Comparison of ENCODE assay signal across 17 cellular contexts in genomic region chr11:121383726-121384125, GRCh38.
DNase-seq lines count a peak whose midpoint lies in the region; ATAC-seq and TF ChIP-seq lines count a peak whose summit lies in the region.
"Had no signal": no experiment of that assay in that cellular context is flagged by ENCODE, and none has a peak within 500 bp of the region (broad histone marks: within the 10 kb centered on the region; RNA-seq: fewer than 3 reads in every experiment).

No MANE protein-coding gene starts in this region.

- H3K9me3 Mint-ChIP-seq in effector memory CD8-positive, alpha-beta T cell = no peaks in the 10 kb centered on the region
- H3K9me3 Mint-ChIP-seq: CD4-positive, alpha-beta memory T cell; HFFc6 had no signal

- no peaks in the 10 kb centered on the region for H3K27me3 ChIP-seq in OCI-LY1 (ENCODE audit: insufficient read depth, low read length)
- H3K27me3 ChIP-seq in dorsolateral prefrontal cortex = no peaks in the 10 kb centered on the region
- H3K27me3 ChIP-seq in right cardiac atrium (ENCODE audit: control insufficient read depth, insufficient read depth) = no peaks in the 10 kb centered on the region
- H3K27me3 ChIP-seq: BE2C had no signal

- no peaks in the 10 kb centered on the region for H3K36me3 Mint-ChIP-seq in effector memory CD8-positive, alpha-beta T cell (ENCODE audit: insufficient read depth)
- H3K36me3 Mint-ChIP-seq: CD4-positive, alpha-beta memory T cell had no signal

- ATAC-seq in right cardiac atrium (peak; percentile 84 to 88), HG02973 (IDR thresholded peaks at IDR 0.05; ENCODE audit: unreplicated experiment) (no peak)
- ATAC-seq in effector memory CD8-positive, alpha-beta T cell (replicated peaks) = no peak
- ATAC-seq: K562 had no signal

- H3K9me2 ChIP-seq in OCI-LY1 (ENCODE audit: low read depth, low read length) = no peaks in the 10 kb centered on the region

- no peak overlapping the region for H3K27ac Mint-ChIP-seq in effector memory CD8-positive, alpha-beta T cell
- H3K27ac Mint-ChIP-seq: HFFc6 had no signal

- H3K36me3 ChIP-seq in OCI-LY1 (ENCODE audit: insufficient read depth, low read length) = no peaks in the 10 kb centered on the region
- H3K36me3 ChIP-seq: BE2C had no signal

- WGBS in right cardiac atrium = 49% methylated on average over 4 of the region's 4 CpGs

- no peaks in the 10 kb centered on the region for H4K20me1 ChIP-seq in OCI-LY1 (ENCODE audit: insufficient read depth, low read length)

- H3K27me3 Mint-ChIP-seq in effector memory CD8-positive, alpha-beta T cell = no peaks in the 10 kb centered on the region
- H3K27me3 Mint-ChIP-seq: CD4-positive, alpha-beta memory T cell had no signal

- no peak overlapping the region for H3K9ac ChIP-seq in OCI-LY1 (ENCODE audit: low read length)

- no peaks in the 10 kb centered on the region for H3F3A ChIP-seq in OCI-LY1 (ENCODE audit: insufficient read depth, low read length)

- intact Hi-C loops in dorsolateral prefrontal cortex (cut with DNase I) = loop anchor here in 1 of 2 donors (5.0 kb wide), 1 partner anchor 64 kb away; no protein-coding TSS in a partner anchor
- intact Hi-C loops in right cardiac atrium (cut with DNase I) = no loop called here

- H2AFZ ChIP-seq in OCI-LY1 (ENCODE audit: low read length) = peak overlapping the region; percentile 84; the same call in 1 of the 2 replicates

- peaks cover 9 to 11% of the 10 kb centered on the region in 2 donors for H3K4me1 Mint-ChIP-seq in effector memory CD8-positive, alpha-beta T cell (ENCODE audit: low read depth in 2 of 2)

- DNase-seq in dorsolateral prefrontal cortex (peak in 3 of 10 donors; percentile 32 to 64 (median 44)), right cardiac atrium (no peak), superior temporal gyrus (ENCODE audit: extremely low spot score) (peak; percentile 62), NCI-H2081 (lab: John Stamatoyannopoulos, UW) (no peak)
- no peak for DNase-seq in effector memory CD8-positive, alpha-beta T cell
- DNase-seq: BE2C; CD4-positive, alpha-beta memory T cell; DND-41; GF-D8; HFFc6; NCI-H1092; NCI-H1694; NCI-H82 had no signal

- H3K4me2 ChIP-seq in OCI-LY1 (ENCODE audit: low read length) = no peak overlapping the region; the same call in 1 of the 2 replicates

- no peak overlapping the region for H3K4me3 Mint-ChIP-seq in effector memory CD8-positive, alpha-beta T cell
- H3K4me3 Mint-ChIP-seq: HFFc6 had no signal

- H3K79me2 ChIP-seq in OCI-LY1 (ENCODE audit: insufficient read depth, low read length) = no peaks in the 10 kb centered on the region

- H3K27ac ChIP-seq in OCI-LY1 (ENCODE audit: low read depth, low read length, poor library complexity, severe bottlenecking) = peak overlapping the region; percentile 15
- peak overlapping the region in 49 of 59 donors; percentile 9 to 85 (median 61) for H3K27ac ChIP-seq in dorsolateral prefrontal cortex
- H3K27ac ChIP-seq in right cardiac atrium (ENCODE audit: low read length) = peak overlapping the region; percentile 73
- H3K27ac ChIP-seq: HL-60 had no signal

- H3K4me1 ChIP-seq in OCI-LY1 (ENCODE audit: insufficient read depth, low read length, severe bottlenecking) = peaks cover 46% of the 10 kb centered on the region
- H3K4me1 ChIP-seq in right cardiac atrium (ENCODE audit: control insufficient read depth, insufficient read depth, low read length) = peaks cover 3% of the 10 kb centered on the region
- H3K4me1 ChIP-seq: BE2C had no signal

- no peak overlapping the region for H3K4me3 ChIP-seq in OCI-LY1 (ENCODE audit: low read depth, low read length, poor library complexity, severe bottlenecking)
- no peak overlapping the region for H3K4me3 ChIP-seq in dorsolateral prefrontal cortex
- H3K4me3 ChIP-seq in right cardiac atrium (ENCODE audit: low read length) = no peak overlapping the region
- H3K4me3 ChIP-seq: K562 had no signal

- H3K9me3 ChIP-seq in OCI-LY1 (ENCODE audit: low read length) (no peaks in the 10 kb centered on the region), right cardiac atrium (ENCODE audit: control insufficient read depth, low read length) (no peaks in the 10 kb centered on the region)
- H3K9me3 ChIP-seq: BE2C had no signal

- no peak for TF ChIP-seq CTCF in OCI-LY1 (IDR thresholded peaks at IDR 0.05; ENCODE audit: low read length)
- TF ChIP-seq CTCF in dorsolateral prefrontal cortex (IDR thresholded peaks at IDR 0.05 in 54 of 56, conservative IDR thresholded peaks at IDR 0.05 in 2 of 56; ENCODE audit: low read depth in 1 of 56, partially characterized antibody in 56 of 56) = no peak

Comparison
In these comparisons a context has a peak if more than half of its experiments do, and no peak if none do; other contexts are left out.
1. H3K27ac ChIP-seq: peak in every context shown above with its lines; median percentile 73 in right cardiac atrium; 61 in dorsolateral prefrontal cortex; 15 in OCI-LY1.
2. ATAC-seq: peak in right cardiac atrium (2 of 2); none in HG02973 (single experiment) and effector memory CD8-positive, alpha-beta T cell (single experiment).